In genomic region chr1:149888160-149888998, GRCh38 we compare ENCODE assay signal across 2 cellular contexts.
TF ChIP-seq lines count a peak whose summit lies in the region.

No MANE protein-coding gene starts in this region.

TF ChIP-seq in A549, 52 proteins besides CTCF, POLR2A, EP300 and RAD21:
- no peak for TF ChIP-seq HOXB13 (CRISPR knock-in tag; IDR thresholded peaks at IDR 0.05; ENCODE audit: low read depth)
- TF ChIP-seq CBX2 (IDR thresholded peaks at IDR 0.05; ENCODE audit: borderline replicate concordance, low read depth), result no peak
- TF ChIP-seq MAZ (IDR thresholded peaks at IDR 0.05; ENCODE audit: borderline replicate concordance, low read depth, low read length), result no peak
- no peak for TF ChIP-seq HMGXB4 (CRISPR knock-in tag; IDR thresholded peaks at IDR 0.05; ENCODE audit: borderline replicate concordance)
- no peak for TF ChIP-seq JUNB (IDR thresholded peaks at IDR 0.05)
- TF ChIP-seq FOXS1 (CRISPR knock-in tag; IDR thresholded peaks at IDR 0.05), result no peak; the same call in 1 of the 2 replicates
- TF ChIP-seq CHD2 (IDR thresholded peaks at IDR 0.05; ENCODE audit: low read length, partially characterized antibody), result no peak
- TF ChIP-seq MAFK (IDR thresholded peaks at IDR 0.05; ENCODE audit: partially characterized antibody), result no peak
- TF ChIP-seq PHF8 (IDR thresholded peaks at IDR 0.05; ENCODE audit: borderline replicate concordance, low read depth), result peak; percentile 7; the same call in 1 of the 2 replicates
- no peak for TF ChIP-seq REST (IDR thresholded peaks at IDR 0.05)
- 0 out of 2 replicates have a peak, but pooled peaks have one; percentile 24 for TF ChIP-seq HOXA7 (CRISPR knock-in tag; IDR thresholded peaks at IDR 0.05)
- TF ChIP-seq ZSCAN20 (CRISPR knock-in tag; IDR thresholded peaks at IDR 0.05), result no peak
- no peak for TF ChIP-seq FOSB (CRISPR knock-in tag; IDR thresholded peaks at IDR 0.05)
- 0 out of 2 replicates have a peak, but pooled peaks have one; percentile 1 for TF ChIP-seq PBX3 (IDR thresholded peaks at IDR 0.05)
- TF ChIP-seq RCOR1 (IDR thresholded peaks at IDR 0.05; ENCODE audit: low read depth, low read length), result no peak
- no peak for TF ChIP-seq ZC3H11A (IDR thresholded peaks at IDR 0.05)
- no peak for TF ChIP-seq ZFP36 (IDR thresholded peaks at IDR 0.05; ENCODE audit: borderline replicate concordance, partially characterized antibody)
- peak; percentile 54; the same call in 1 of the 2 replicates for TF ChIP-seq MAX (IDR thresholded peaks at IDR 0.05)
- TF ChIP-seq MYC (IDR thresholded peaks at IDR 0.05; ENCODE audit: borderline replicate concordance, low read length), result 0 out of 2 replicates have a peak, but pooled peaks have one; percentile 45
- TF ChIP-seq SMC3 (IDR thresholded peaks at IDR 0.05), result peak; percentile 81
- no peak for TF ChIP-seq GATA3 (IDR thresholded peaks at IDR 0.05; ENCODE audit: borderline replicate concordance)
- TF ChIP-seq TFCP2L1 (CRISPR knock-in tag; IDR thresholded peaks at IDR 0.05), result 0 out of 2 replicates have a peak, but pooled peaks have one; percentile 6
- TF ChIP-seq RARB (CRISPR knock-in tag; IDR thresholded peaks at IDR 0.05), result 0 out of 2 replicates have a peak, but pooled peaks have one; percentile 18
- TF ChIP-seq BCL3 (IDR thresholded peaks at IDR 0.05), result peak; percentile 80

TF ChIP-seq in HepG2, 621 proteins besides CTCF, POLR2A, EP300 and RAD21 (continues in another document):
- TF ChIP-seq RBM22 (optimal IDR thresholded peaks at IDR 0.05; ENCODE audit: low read length) (peak; percentile 80), KDM5A (IDR thresholded peaks at IDR 0.05; ENCODE audit: borderline replicate concordance, low read length) (peak; percentile 5; the same call in 1 of the 2 replicates), KAT8 (CRISPR knock-in tag; IDR thresholded peaks at IDR 0.05) (peak; percentile 49), POLR2AphosphoS5 (IDR thresholded peaks at IDR 0.05; ENCODE audit: low read depth, low read length) (peak; percentile 81), CREM (IDR thresholded peaks at IDR 0.05) (peak; percentile 67; the same call in 1 of the 2 replicates), CREM (CRISPR knock-in tag; IDR thresholded peaks at IDR 0.05) (no peak), NFATC3 (CRISPR knock-in tag; IDR thresholded peaks at IDR 0.05) (no peak), POGK (CRISPR knock-in tag; conservative IDR thresholded peaks at IDR 0.05) (no peak), ZMAT3 (CRISPR knock-in tag; conservative IDR thresholded peaks at IDR 0.05) (peak; percentile 50), IKZF5 (CRISPR knock-in tag; IDR thresholded peaks at IDR 0.05) (peak; percentile 13; the same call in 1 of the 2 replicates), SP2 (CRISPR knock-in tag; IDR thresholded peaks at IDR 0.05) (peak; percentile 25; the same call in 1 of the 2 replicates), BHLHE40 (IDR thresholded peaks at IDR 0.05; ENCODE audit: low read length) (0 out of 2 replicates have a peak, but pooled peaks have one; percentile 10), ZBTB2 (CRISPR knock-in tag; IDR thresholded peaks at IDR 0.05; ENCODE audit: low read depth) (0 out of 2 replicates have a peak, but pooled peaks have one; percentile 43), ZNF232 (CRISPR knock-in tag; IDR thresholded peaks at IDR 0.05; ENCODE audit: borderline replicate concordance) (0 out of 2 replicates have a peak, but pooled peaks have one; percentile 34), ZNF816 (CRISPR knock-in tag; IDR thresholded peaks at IDR 0.05; ENCODE audit: borderline replicate concordance) (0 out of 2 replicates have a peak, but pooled peaks have one; percentile 31), FOXA3 (CRISPR knock-in tag; IDR thresholded peaks at IDR 0.05) (0 out of 2 replicates have a peak, but pooled peaks have one; percentile 6), SNAPC4 (CRISPR knock-in tag; IDR thresholded peaks at IDR 0.05) (no peak), JUN (CRISPR knock-in tag; IDR thresholded peaks at IDR 0.05) (0 out of 2 replicates have a peak, but pooled peaks have one; percentile 40), ARNTL (CRISPR knock-in tag; IDR thresholded peaks at IDR 0.05) (no peak; the same call in 1 of the 2 replicates), SAP130 (CRISPR knock-in tag; IDR thresholded peaks at IDR 0.05; ENCODE audit: low read depth) (peak; percentile 3; the same call in 1 of the 2 replicates), NR1H2 (CRISPR knock-in tag; IDR thresholded peaks at IDR 0.05; ENCODE audit: borderline replicate concordance, low read depth) (no peak), ZNF317 (CRISPR knock-in tag; IDR thresholded peaks at IDR 0.05) (0 out of 2 replicates have a peak, but pooled peaks have one; percentile 55), MED13 (CRISPR knock-in tag; IDR thresholded peaks at IDR 0.05) (0 out of 2 replicates have a peak, but pooled peaks have one; percentile 69), ZNF160 (CRISPR knock-in tag; IDR thresholded peaks at IDR 0.05) (0 out of 2 replicates have a peak, but pooled peaks have one; percentile 30), BRF2 (CRISPR knock-in tag; IDR thresholded peaks at IDR 0.05) (0 out of 2 replicates have a peak, but pooled peaks have one; percentile 29), TFDP2 (CRISPR knock-in tag; IDR thresholded peaks at IDR 0.05) (peak; percentile 22; the same call in 1 of the 2 replicates), HOMEZ (CRISPR knock-in tag; IDR thresholded peaks at IDR 0.05; ENCODE audit: low read depth) (0 out of 2 replicates have a peak, but pooled peaks have one; percentile 15), GFI1 (CRISPR knock-in tag; IDR thresholded peaks at IDR 0.05; ENCODE audit: borderline replicate concordance) (no peak), CERS6 (CRISPR knock-in tag; IDR thresholded peaks at IDR 0.05) (no peak), THRA (CRISPR knock-in tag; IDR thresholded peaks at IDR 0.05; ENCODE audit: borderline replicate concordance) (peak; percentile 19; the same call in 1 of the 2 replicates), MAX (IDR thresholded peaks at IDR 0.05) (peak; percentile 31; the same call in 1 of the 2 replicates), SNAPC2 (CRISPR knock-in tag; IDR thresholded peaks at IDR 0.05) (peak; percentile 38; the same call in 1 of the 2 replicates), NFIC (IDR thresholded peaks at IDR 0.05; ENCODE audit: low read length) (peak; percentile 46; the same call in 1 of the 2 replicates)
